In genomic region chr17:62750502-62751349, GRCh38 we compare ENCODE assay signal across 14 cellular contexts. TPM values are rescaled to one million over a fixed set of nuclear protein-coding genes. Genes with fewer than 3 reads are reported as not detected.
A peak's percentile ranks its signal among the peaks of the same experiment; 100 is the strongest.
DNase-seq lines count a peak whose midpoint lies in the region; ATAC-seq and TF ChIP-seq lines count a peak whose summit lies in the region.
"Had no signal": no experiment of that assay in that cellular context is flagged by ENCODE, and none has a peak within 500 bp of the region (broad histone marks: within the 10 kb centered on the region; RNA-seq: fewer than 3 reads in every experiment).

No MANE protein-coding gene starts in this region.

- H3K27ac ChIP-seq in smooth muscle cell (ENCODE audit: low read depth) = no peak overlapping the region
- H3K27ac ChIP-seq: BLaER1 had no signal

- no peak for ATAC-seq in GM21528 (IDR thresholded peaks at IDR 0.05; ENCODE audit: low FRiP score, unreplicated experiment)
- ATAC-seq in HG02642 (IDR thresholded peaks at IDR 0.05; ENCODE audit: poor library complexity, unreplicated experiment) = no peak
- ATAC-seq: activated CD8-positive, alpha-beta T cell treated with anti-CD3 and anti-CD28 coated beads, Interleukin-2, amount 10 ng/mL, durations not matched to agents 7 days and 5 days had no signal

- WGBS in smooth muscle cell (ENCODE audit: low lambda C conversion rate) = 54% methylated on average over 29 of the region's 29 CpGs

- no peaks in the 10 kb centered on the region for H3K9me3 Mint-ChIP-seq in neural crest cell
- H3K9me3 Mint-ChIP-seq: T-helper 2 cell treated with Interferon-gamma antibody and Interleukin-4, amounts not matched to agents 5 μg/mL and 100 μg/mL, for 36 hours had no signal

- H3K79me2 ChIP-seq in smooth muscle cell (ENCODE audit: low read depth) = no peaks in the 10 kb centered on the region

- H4K20me1 ChIP-seq in smooth muscle cell (ENCODE audit: low read depth) = no peaks in the 10 kb centered on the region
- H4K20me1 ChIP-seq: BLaER1 had no signal

- H3K4me1 Mint-ChIP-seq in neural crest cell = no peaks in the 10 kb centered on the region

- TF ChIP-seq CTCF in neural crest cell (conservative IDR thresholded peaks at IDR 0.05) (no peak), smooth muscle cell (IDR thresholded peaks at IDR 0.05; ENCODE audit: borderline replicate concordance, insufficient read depth, poor library complexity, severe bottlenecking) (no peak)

- peak overlapping the region; percentile 50 for H3K27ac Mint-ChIP-seq in neural crest cell (ENCODE audit: unreplicated experiment)
- H3K27ac Mint-ChIP-seq: activated CD8-positive, alpha-beta T cell treated with anti-CD3 and anti-CD28 coated beads, Interleukin-2, amount 10 ng/mL, durations not matched to agents 7 days and 5 days; T-helper 2 cell treated with Interferon-gamma antibody and Interleukin-4, amounts not matched to agents 5 μg/mL and 100 μg/mL, for 36 hours had no signal

- H2AFZ ChIP-seq in smooth muscle cell (ENCODE audit: low read depth) = no peak overlapping the region

- H3K4me2 ChIP-seq in smooth muscle cell = no peak overlapping the region
- H3K4me2 ChIP-seq: BLaER1 had no signal

- no peaks in the 10 kb centered on the region for H3K27me3 Mint-ChIP-seq in neural crest cell (ENCODE audit: low read depth)

- no peak overlapping the region for H3K4me3 Mint-ChIP-seq in neural crest cell
- H3K4me3 Mint-ChIP-seq: activated CD8-positive, alpha-beta T cell treated with anti-CD3 and anti-CD28 coated beads, Interleukin-2, amount 10 ng/mL, durations not matched to agents 7 days and 5 days; T-helper 2 cell treated with Interferon-gamma antibody and Interleukin-4, amounts not matched to agents 5 μg/mL and 100 μg/mL, for 36 hours had no signal

- H3K4me1 ChIP-seq in smooth muscle cell (ENCODE audit: low read depth) = peaks cover 4% of the 10 kb centered on the region

- no peak overlapping the region for H3K9ac ChIP-seq in smooth muscle cell (ENCODE audit: low read depth)
- H3K9ac ChIP-seq: BLaER1 had no signal

- no peaks in the 10 kb centered on the region for H3K9me3 ChIP-seq in smooth muscle cell (replicated peaks; ENCODE audit: low read depth)
- H3K9me3 ChIP-seq: BLaER1 had no signal

- DNase-seq in ELR (ENCODE audit: low read depth) (peak; percentile 49), NCI-H2227 treated with DMSO at 0.1 percent for 48 hours (lab: John Stamatoyannopoulos, UW) (peak; percentile 50), cerebellum (ENCODE audit: low spot score) (peak; percentile 80), neural crest cell (ENCODE audit: low read depth, low spot score) (no peak), smooth muscle cell (lab: John Stamatoyannopoulos, UW; ENCODE audit: unreplicated experiment) (no peak), amniotic stem cell (lab: John Stamatoyannopoulos, UW) (no peak)
- DNase-seq: activated CD8-positive, alpha-beta T cell treated with anti-CD3 and anti-CD28 coated beads, Interleukin-2, amount 10 ng/mL, durations not matched to agents 7 days and 5 days; activated naive CD4-positive, alpha-beta T cell treated with anti-CD3 and anti-CD28 coated beads, Interleukin-2, amount 50 U/mL, for 16 hours had no signal

- no peak overlapping the region for H3K4me3 ChIP-seq in smooth muscle cell
- H3K4me3 ChIP-seq: BLaER1 had no signal

- no peaks in the 10 kb centered on the region for H3K27me3 ChIP-seq in smooth muscle cell (ENCODE audit: low read depth)
- H3K27me3 ChIP-seq: BLaER1 had no signal

- no peaks in the 10 kb centered on the region for H3K36me3 ChIP-seq in smooth muscle cell (ENCODE audit: low read depth)
- H3K36me3 ChIP-seq: BLaER1 had no signal

- no peaks in the 10 kb centered on the region for H3F3A ChIP-seq in smooth muscle cell (ENCODE audit: low read depth)

- no peaks in the 10 kb centered on the region for H3K36me3 Mint-ChIP-seq in neural crest cell (ENCODE audit: low read depth)

RNA-seq across cellular contexts. Expression of gene MARCHF10, which starts 57.4 kb away (rescaled TPM):
- total RNA-seq in cerebellum (0.09 TPM), neural crest cell (0.23 and 0.25 TPM in 2 replicates), smooth muscle cell (not detected in 2 replicates)
- 0.26 TPM in 1 of 2 replicates, not detected in the other for polyA plus RNA-seq in smooth muscle cell
- total RNA-seq: activated CD8-positive, alpha-beta T cell treated with anti-CD3 and anti-CD28 coated beads, Interleukin-2, amount 10 ng/mL, durations not matched to agents 7 days and 5 days; dermis microvascular lymphatic vessel endothelial cell; glomerular endothelial cell had no signal

Comparison
In these comparisons a context has a peak if more than half of its experiments do, and no peak if none do; other contexts are left out.
1. DNase-seq: peak in ELR (single experiment), NCI-H2227 treated with DMSO at 0.1 percent for 48 hours (single experiment) and cerebellum (single experiment); none in neural crest cell (single experiment), smooth muscle cell (single experiment) and amniotic stem cell (single experiment).